1 cellular context compared by ENCODE assay signal in genomic region chr2:216777637-216778273, GRCh38.
TF ChIP-seq lines count a peak whose summit lies in the region.

No MANE protein-coding gene starts in this region.

TF ChIP-seq in HepG2, 621 proteins besides CTCF, POLR2A, EP300 and RAD21 (continued from another document):
- TF ChIP-seq, protein P1, sequence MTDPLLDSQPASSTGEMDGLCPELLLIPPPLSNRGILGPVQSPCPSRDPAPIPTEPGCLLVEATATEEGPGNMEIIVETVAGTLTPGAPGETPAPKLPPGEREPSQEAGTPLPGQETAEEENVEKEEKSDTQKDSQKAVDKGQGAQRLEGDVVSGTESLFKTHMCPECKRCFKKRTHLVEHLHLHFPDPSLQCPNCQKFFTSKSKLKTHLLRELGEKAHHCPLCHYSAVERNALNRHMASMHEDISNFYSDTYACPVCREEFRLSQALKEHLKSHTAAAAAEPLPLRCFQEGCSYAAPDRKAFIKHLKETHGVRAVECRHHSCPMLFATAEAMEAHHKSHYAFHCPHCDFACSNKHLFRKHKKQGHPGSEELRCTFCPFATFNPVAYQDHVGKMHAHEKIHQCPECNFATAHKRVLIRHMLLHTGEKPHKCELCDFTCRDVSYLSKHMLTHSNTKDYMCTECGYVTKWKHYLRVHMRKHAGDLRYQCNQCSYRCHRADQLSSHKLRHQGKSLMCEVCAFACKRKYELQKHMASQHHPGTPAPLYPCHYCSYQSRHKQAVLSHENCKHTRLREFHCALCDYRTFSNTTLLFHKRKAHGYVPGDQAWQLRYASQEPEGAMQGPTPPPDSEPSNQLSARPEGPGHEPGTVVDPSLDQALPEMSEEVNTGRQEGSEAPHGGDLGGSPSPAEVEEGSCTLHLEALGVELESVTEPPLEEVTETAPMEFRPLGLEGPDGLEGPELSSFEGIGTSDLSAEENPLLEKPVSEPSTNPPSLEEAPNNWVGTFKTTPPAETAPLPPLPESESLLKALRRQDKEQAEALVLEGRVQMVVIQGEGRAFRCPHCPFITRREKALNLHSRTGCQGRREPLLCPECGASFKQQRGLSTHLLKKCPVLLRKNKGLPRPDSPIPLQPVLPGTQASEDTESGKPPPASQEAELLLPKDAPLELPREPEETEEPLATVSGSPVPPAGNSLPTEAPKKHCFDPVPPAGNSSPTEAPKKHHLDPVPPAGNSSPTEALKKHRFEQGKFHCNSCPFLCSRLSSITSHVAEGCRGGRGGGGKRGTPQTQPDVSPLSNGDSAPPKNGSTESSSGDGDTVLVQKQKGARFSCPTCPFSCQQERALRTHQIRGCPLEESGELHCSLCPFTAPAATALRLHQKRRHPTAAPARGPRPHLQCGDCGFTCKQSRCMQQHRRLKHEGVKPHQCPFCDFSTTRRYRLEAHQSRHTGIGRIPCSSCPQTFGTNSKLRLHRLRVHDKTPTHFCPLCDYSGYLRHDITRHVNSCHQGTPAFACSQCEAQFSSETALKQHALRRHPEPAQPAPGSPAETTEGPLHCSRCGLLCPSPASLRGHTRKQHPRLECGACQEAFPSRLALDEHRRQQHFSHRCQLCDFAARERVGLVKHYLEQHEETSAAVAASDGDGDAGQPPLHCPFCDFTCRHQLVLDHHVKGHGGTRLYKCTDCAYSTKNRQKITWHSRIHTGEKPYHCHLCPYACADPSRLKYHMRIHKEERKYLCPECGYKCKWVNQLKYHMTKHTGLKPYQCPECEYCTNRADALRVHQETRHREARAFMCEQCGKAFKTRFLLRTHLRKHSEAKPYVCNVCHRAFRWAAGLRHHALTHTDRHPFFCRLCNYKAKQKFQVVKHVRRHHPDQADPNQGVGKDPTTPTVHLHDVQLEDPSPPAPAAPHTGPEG (CRISPR knock-in tag; IDR thresholded peaks at IDR 0.05), result no peak
- TF ChIP-seq ZNF652 (CRISPR knock-in tag; IDR thresholded peaks at IDR 0.05; ENCODE audit: borderline replicate concordance, low read depth) (no peak), ZKSCAN1 (IDR thresholded peaks at IDR 0.05; ENCODE audit: low read length) (peak; percentile 38; the same call in 1 of the 2 replicates), MAX (IDR thresholded peaks at IDR 0.05) (peak; percentile 17; the same call in 1 of the 2 replicates), MIER3 (CRISPR knock-in tag; IDR thresholded peaks at IDR 0.05; ENCODE audit: borderline replicate concordance) (peak; percentile 52; the same call in 1 of the 2 replicates), POGZ (CRISPR knock-in tag; IDR thresholded peaks at IDR 0.05) (peak; percentile 79), SRF (IDR thresholded peaks at IDR 0.05; ENCODE audit: low read depth, low read length) (0 out of 2 replicates have a peak, but pooled peaks have one; percentile 14), ZNF670 (CRISPR knock-in tag; IDR thresholded peaks at IDR 0.05; ENCODE audit: borderline replicate concordance) (no peak), MIXL1 (CRISPR knock-in tag; IDR thresholded peaks at IDR 0.05) (no peak), CEBPG (CRISPR knock-in tag; IDR thresholded peaks at IDR 0.05) (peak; percentile 29; the same call in 1 of the 2 replicates), DR1 (CRISPR knock-in tag; IDR thresholded peaks at IDR 0.05) (0 out of 2 replicates have a peak, but pooled peaks have one; percentile 25), HOXA5 (CRISPR knock-in tag; IDR thresholded peaks at IDR 0.05) (peak; percentile 60; the same call in 1 of the 2 replicates), IRF2 (CRISPR knock-in tag; IDR thresholded peaks at IDR 0.05) (peak; percentile 63; the same call in 1 of the 2 replicates), GATAD2A (CRISPR knock-in tag; IDR thresholded peaks at IDR 0.05) (peak; percentile 55), SOX6 (IDR thresholded peaks at IDR 0.05) (no peak), SOX6 (CRISPR knock-in tag; IDR thresholded peaks at IDR 0.05) (peak; percentile 50), XRCC5 (optimal IDR thresholded peaks at IDR 0.05; ENCODE audit: low read length) (peak; percentile 99)
- TF ChIP-seq, protein P2, sequence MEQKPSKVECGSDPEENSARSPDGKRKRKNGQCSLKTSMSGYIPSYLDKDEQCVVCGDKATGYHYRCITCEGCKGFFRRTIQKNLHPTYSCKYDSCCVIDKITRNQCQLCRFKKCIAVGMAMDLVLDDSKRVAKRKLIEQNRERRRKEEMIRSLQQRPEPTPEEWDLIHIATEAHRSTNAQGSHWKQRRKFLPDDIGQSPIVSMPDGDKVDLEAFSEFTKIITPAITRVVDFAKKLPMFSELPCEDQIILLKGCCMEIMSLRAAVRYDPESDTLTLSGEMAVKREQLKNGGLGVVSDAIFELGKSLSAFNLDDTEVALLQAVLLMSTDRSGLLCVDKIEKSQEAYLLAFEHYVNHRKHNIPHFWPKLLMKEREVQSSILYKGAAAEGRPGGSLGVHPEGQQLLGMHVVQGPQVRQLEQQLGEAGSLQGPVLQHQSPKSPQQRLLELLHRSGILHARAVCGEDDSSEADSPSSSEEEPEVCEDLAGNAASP (CRISPR knock-in tag; IDR thresholded peaks at IDR 0.05; ENCODE audit: borderline replicate concordance), result 0 out of 2 replicates have a peak, but pooled peaks have one; percentile 38
- TF ChIP-seq, protein P3, sequence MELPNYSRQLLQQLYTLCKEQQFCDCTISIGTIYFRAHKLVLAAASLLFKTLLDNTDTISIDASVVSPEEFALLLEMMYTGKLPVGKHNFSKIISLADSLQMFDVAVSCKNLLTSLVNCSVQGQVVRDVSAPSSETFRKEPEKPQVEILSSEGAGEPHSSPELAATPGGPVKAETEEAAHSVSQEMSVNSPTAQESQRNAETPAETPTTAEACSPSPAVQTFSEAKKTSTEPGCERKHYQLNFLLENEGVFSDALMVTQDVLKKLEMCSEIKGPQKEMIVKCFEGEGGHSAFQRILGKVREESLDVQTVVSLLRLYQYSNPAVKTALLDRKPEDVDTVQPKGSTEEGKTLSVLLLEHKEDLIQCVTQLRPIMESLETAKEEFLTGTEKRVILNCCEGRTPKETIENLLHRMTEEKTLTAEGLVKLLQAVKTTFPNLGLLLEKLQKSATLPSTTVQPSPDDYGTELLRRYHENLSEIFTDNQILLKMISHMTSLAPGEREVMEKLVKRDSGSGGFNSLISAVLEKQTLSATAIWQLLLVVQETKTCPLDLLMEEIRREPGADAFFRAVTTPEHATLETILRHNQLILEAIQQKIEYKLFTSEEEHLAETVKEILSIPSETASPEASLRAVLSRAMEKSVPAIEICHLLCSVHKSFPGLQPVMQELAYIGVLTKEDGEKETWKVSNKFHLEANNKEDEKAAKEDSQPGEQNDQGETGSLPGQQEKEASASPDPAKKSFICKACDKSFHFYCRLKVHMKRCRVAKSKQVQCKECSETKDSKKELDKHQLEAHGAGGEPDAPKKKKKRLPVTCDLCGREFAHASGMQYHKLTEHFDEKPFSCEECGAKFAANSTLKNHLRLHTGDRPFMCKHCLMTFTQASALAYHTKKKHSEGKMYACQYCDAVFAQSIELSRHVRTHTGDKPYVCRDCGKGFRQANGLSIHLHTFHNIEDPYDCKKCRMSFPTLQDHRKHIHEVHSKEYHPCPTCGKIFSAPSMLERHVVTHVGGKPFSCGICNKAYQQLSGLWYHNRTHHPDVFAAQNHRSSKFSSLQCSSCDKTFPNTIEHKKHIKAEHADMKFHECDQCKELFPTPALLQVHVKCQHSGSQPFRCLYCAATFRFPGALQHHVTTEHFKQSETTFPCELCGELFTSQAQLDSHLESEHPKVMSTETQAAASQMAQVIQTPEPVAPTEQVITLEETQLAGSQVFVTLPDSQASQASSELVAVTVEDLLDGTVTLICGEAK (IDR thresholded peaks at IDR 0.05), result no peak
- TF ChIP-seq, protein P3 (CRISPR knock-in tag; IDR thresholded peaks at IDR 0.05), result no peak
